In genomic region chr5:112707187-112708179, GRCh38 we compare ENCODE assay signal across 8 cellular contexts. TPM values are rescaled to one million over a fixed set of nuclear protein-coding genes. Genes with fewer than 3 reads are reported as not detected.
DNase-seq lines count a peak whose midpoint lies in the region; ATAC-seq and TF ChIP-seq lines count a peak whose summit lies in the region.

No MANE protein-coding gene starts in this region.

- 2% methylated on average over 65 of the region's 65 CpGs for WGBS in liver

- TF ChIP-seq RAD21 in liver (IDR thresholded peaks at IDR 0.05): peak in 1 of 2 donors; percentile 39

- ATAC-seq in GM19452 (IDR thresholded peaks at IDR 0.05; ENCODE audit: unreplicated experiment) (peak; percentile 90), HG03575 (IDR thresholded peaks at IDR 0.05; ENCODE audit: extremely low read depth, insufficient number of reproducible peaks, low FRiP score, unreplicated experiment) (peak; percentile 86)

- H3K4me3 ChIP-seq in CD4-positive, alpha-beta memory T cell (ENCODE audit: low read length in 2 of 2): peak overlapping the region; percentile 80 to 86
- H3K4me3 ChIP-seq in dorsolateral prefrontal cortex (peak overlapping the region; percentile 68 to 100 (median 94)), liver (ENCODE audit: low read depth in 1 of 3, low read length in 3 of 3) (peak overlapping the region; percentile 73 to 88 (median 84))

- no peaks in the 10 kb centered on the region for H3K36me3 ChIP-seq in CD4-positive, alpha-beta memory T cell (ENCODE audit: insufficient read depth, low read length)
- no peaks in the 10 kb centered on the region for H3K36me3 ChIP-seq in liver (ENCODE audit: control insufficient read depth in 4 of 4, insufficient read depth in 3 of 4, low read depth in 1 of 4, low read length in 3 of 4)

- peaks cover 41 to 62% (median 48%) of the 10 kb centered on the region in 4 donors for H3K4me1 Mint-ChIP-seq in CD4-positive, alpha-beta memory T cell
- H3K4me1 Mint-ChIP-seq in activated CD4-positive, alpha-beta memory T cell treated with anti-CD3 and anti-CD28 coated beads for 36 hours (ENCODE audit: low read depth): peaks cover 49% of the 10 kb centered on the region

- peaks cover under 1 to 11% of the 10 kb centered on the region in 2 donors for H3K36me3 Mint-ChIP-seq in CD4-positive, alpha-beta memory T cell
- H3K36me3 Mint-ChIP-seq in activated CD4-positive, alpha-beta memory T cell treated with anti-CD3 and anti-CD28 coated beads for 36 hours: no peaks in the 10 kb centered on the region

- peak overlapping the region; percentile 91 to 96 (median 95) for H3K4me3 Mint-ChIP-seq in CD4-positive, alpha-beta memory T cell
- peak overlapping the region; percentile 87 for H3K4me3 Mint-ChIP-seq in activated CD4-positive, alpha-beta memory T cell treated with anti-CD3 and anti-CD28 coated beads for 36 hours

- peaks cover 52% of the 10 kb centered on the region for H3K4me1 ChIP-seq in CD4-positive, alpha-beta memory T cell (ENCODE audit: insufficient read depth, low read length)
- H3K4me1 ChIP-seq in liver (ENCODE audit: control insufficient read depth in 4 of 4, insufficient read depth in 4 of 4, low read length in 3 of 4): peaks cover 0 to 15% (median 5%) of the 10 kb centered on the region in 4 donors

- no peaks in the 10 kb centered on the region for H3K9me3 ChIP-seq in CD4-positive, alpha-beta memory T cell (ENCODE audit: control insufficient read depth in 1 of 2, low read length in 2 of 2)
- peaks cover 0 to 1% (median 0%) of the 10 kb centered on the region in 4 donors for H3K9me3 ChIP-seq in liver (ENCODE audit: control insufficient read depth in 4 of 4, low read length in 3 of 4)

- H3K27me3 Mint-ChIP-seq in CD4-positive, alpha-beta memory T cell: no peaks in the 10 kb centered on the region
- H3K27me3 Mint-ChIP-seq in activated CD4-positive, alpha-beta memory T cell treated with anti-CD3 and anti-CD28 coated beads for 36 hours: no peaks in the 10 kb centered on the region

- DNase-seq in CD4-positive, alpha-beta memory T cell: peak; percentile 95 to 99 (median 98)
- DNase-seq in NCI-H82 (lab: John Stamatoyannopoulos, UW): peak; percentile 99
- peak; percentile 98 for DNase-seq in activated CD4-positive, alpha-beta memory T cell treated with anti-CD3 and anti-CD28 coated beads for 36 hours
- DNase-seq in dorsolateral prefrontal cortex: peak; percentile 96 to 99 (median 98)
- peak; percentile 92 for DNase-seq in stimulated activated CD4-positive, alpha-beta T cell treated with anti-CD3 and anti-CD28 coated beads, Interleukin-4, amount 100 ng/mL, for 1 hour

- H3K9ac ChIP-seq in liver (ENCODE audit: low read depth in 1 of 2, low read length in 2 of 2): peak overlapping the region; percentile 75 to 91

- peak in 39 of 56 donors; percentile 4 to 63 (median 37) for TF ChIP-seq CTCF in dorsolateral prefrontal cortex (IDR thresholded peaks at IDR 0.05 in 54 of 56, conservative IDR thresholded peaks at IDR 0.05 in 2 of 56; ENCODE audit: low read depth in 1 of 56, partially characterized antibody in 56 of 56)
- TF ChIP-seq CTCF in liver (IDR thresholded peaks at IDR 0.05; ENCODE audit: low read depth, low read length, missing input control): peak; percentile 1

- POLR2A ChIA-PET in CD4-positive, alpha-beta memory T cell (lab: Charles Lee; ENCODE audit: partially characterized antibody): interaction anchor here (0.5 to 1.8 kb wide), 11 partner anchors 10 to 587 kb away, joined by 3 to 11 read pairs (median 4); partner anchors contain the start of genes APC, DCP2 and REEP5
- POLR2A ChIA-PET in activated CD4-positive, alpha-beta memory T cell treated with anti-CD3 and anti-CD28 coated beads for 36 hours (lab: Charles Lee): interaction anchor here (0.6 to 1.3 kb wide), 5 partner anchors 10 to 520 kb away, joined by 3 to 6 read pairs (median 3); no protein-coding TSS in a partner anchor

- H3K27me3 ChIP-seq in CD4-positive, alpha-beta memory T cell (ENCODE audit: insufficient read depth, low read length): no peaks in the 10 kb centered on the region
- no peaks in the 10 kb centered on the region for H3K27me3 ChIP-seq in dorsolateral prefrontal cortex
- H3K27me3 ChIP-seq in liver (ENCODE audit: control insufficient read depth in 4 of 4, insufficient read depth in 4 of 4, low read length in 3 of 4): no peaks in the 10 kb centered on the region

- CTCF ChIA-PET in CD4-positive, alpha-beta memory T cell (lab: Charles Lee; ENCODE audit: partially characterized antibody): interaction anchor here (0.8 to 2.5 kb wide), 5 partner anchors 11 to 546 kb away, joined by 3 to 10 read pairs (median 4); no protein-coding TSS in a partner anchor
- CTCF ChIA-PET in activated CD4-positive, alpha-beta memory T cell treated with anti-CD3 and anti-CD28 coated beads for 36 hours (lab: Charles Lee): interaction anchor here (0.9 to 1.6 kb wide), 5 partner anchors 15 to 51 kb away, joined by 3 to 5 read pairs (median 3); partner anchors contain the start of gene APC

- H3K27ac Mint-ChIP-seq in CD4-positive, alpha-beta memory T cell: peak overlapping the region; percentile 89 to 97 (median 93)
- H3K27ac Mint-ChIP-seq in activated CD4-positive, alpha-beta memory T cell treated with anti-CD3 and anti-CD28 coated beads for 36 hours: peak overlapping the region; percentile 87

- peaks cover 0 to 2% (median 0%) of the 10 kb centered on the region in 8 donors for H3K9me3 Mint-ChIP-seq in CD4-positive, alpha-beta memory T cell
- no peaks in the 10 kb centered on the region for H3K9me3 Mint-ChIP-seq in activated CD4-positive, alpha-beta memory T cell treated with anti-CD3 and anti-CD28 coated beads for 36 hours

- peak overlapping the region; percentile 86 for H3K27ac ChIP-seq in CD4-positive, alpha-beta memory T cell (ENCODE audit: low read depth, low read length)
- peak overlapping the region; percentile 68 to 99 (median 96) for H3K27ac ChIP-seq in dorsolateral prefrontal cortex
- H3K27ac ChIP-seq in liver (ENCODE audit: low read depth in 1 of 2, low read length in 2 of 2): peak overlapping the region; percentile 85

- intact Hi-C loops in CD4-positive, alpha-beta memory T cell (cut with micrococcal nuclease): loop anchor here (1.0 to 5.0 kb wide), 6 partner anchors 31 to 805 kb away; partner anchors contain the start of genes DCP2, REEP5, SRP19 and YTHDC2
- intact Hi-C loops in activated CD4-positive, alpha-beta memory T cell treated with anti-CD3 and anti-CD28 coated beads for 36 hours (cut with micrococcal nuclease): loop anchor here (1.0 to 10.0 kb wide), 8 partner anchors 30 to 587 kb away; partner anchors contain the start of genes APC, DCP2, REEP5 and SRP19
- intact Hi-C loops in dorsolateral prefrontal cortex (cut with DNase I): loop anchor here (1.0 to 2.0 kb wide), 3 partner anchors 29 to 155 kb away; partner anchors contain the start of gene APC (in 2 of the 2)

TF ChIP-seq in liver, 16 proteins besides CTCF, POLR2A, EP300 and RAD21 (continues in another document):
- TF ChIP-seq GABPA (IDR thresholded peaks at IDR 0.05 in 1 of 2, conservative IDR thresholded peaks at IDR 0.05 in 1 of 2) (peak in 1 of 2 donors; percentile 75), TAF1 (conservative IDR thresholded peaks at IDR 0.05) (peak; percentile 38), SP1 (IDR thresholded peaks at IDR 0.05) (peak; percentile 31), ZBTB33 (IDR thresholded peaks at IDR 0.05) (peak; percentile 49), RXRA (IDR thresholded peaks at IDR 0.05) (no peak), FOXA1 (IDR thresholded peaks at IDR 0.05) (no peak), JUND (IDR thresholded peaks at IDR 0.05) (no peak), HNF4G (IDR thresholded peaks at IDR 0.05) (no peak), MAX (IDR thresholded peaks at IDR 0.05) (no peak), FOXA2 (IDR thresholded peaks at IDR 0.05) (no peak), HNF4A (conservative IDR thresholded peaks at IDR 0.05) (peak in 1 of 2 donors; percentile 36)

RNA-seq across cellular contexts. Expression of gene APC, which starts 30.2 kb away (rescaled TPM):
- total RNA-seq in CD4-positive, alpha-beta memory T cell: 10 to 100 TPM; 40.5 to 44.5 TPM
- 10 to 100 TPM in 1 of 2 donors, 1 to 10 TPM in 1; 4.4 to 23.0 TPM for polyA plus RNA-seq in CD4-positive, alpha-beta memory T cell
- total RNA-seq in activated CD4-positive, alpha-beta memory T cell treated with anti-CD3 and anti-CD28 coated beads for 36 hours: 10 to 100 TPM; 17.3 to 20.1 TPM
- total RNA-seq in dorsolateral prefrontal cortex (100 to 1,000 TPM; 149 to 320 (median 208) TPM), liver (10 to 100 TPM; 33.6 to 36.2 TPM)
- polyA plus RNA-seq in liver: 10 to 100 TPM in 1 of 2 donors, 1 to 10 TPM in 1; 4.8 to 15.2 TPM

Comparison
In these comparisons a context has a peak if more than half of its experiments do, and no peak if none do; other contexts are left out.
1. Peak in every context shown above with its lines: DNase-seq, ATAC-seq, H3K4me3 ChIP-seq and H3K27ac ChIP-seq.